In genomic region chr12:101087903-101088302, GRCh38 we compare ENCODE assay signal across 19 cellular contexts.
"Had no signal": no experiment of that assay in that cellular context is flagged by ENCODE, and none has a peak within 500 bp of the region (broad histone marks: within the 10 kb centered on the region; RNA-seq: fewer than 3 reads in every experiment).

No MANE protein-coding gene starts in this region.

- H3K27ac ChIP-seq: ascending aorta, coronary artery, foreskin keratinocyte, right atrium auricular region, testis, upper lobe of right lung had no signal

- H3K27ac Mint-ChIP-seq: nephron, progenitor cell of endocrine pancreas had no signal

- H3K4me3 ChIP-seq: ascending aorta, coronary artery, lung, right atrium auricular region, testis, upper lobe of right lung had no signal

- H3K4me3 Mint-ChIP-seq: activated T-cell treated with anti-CD3 and anti-CD28 coated beads, Interleukin-2, amount 50 U/mL, for 4 hours; nephron had no signal

- DNase-seq: activated CD4-positive, alpha-beta T cell treated with anti-CD3 and anti-CD28 coated beads, Interleukin-2, amount 50 U/mL, for 1 hour; activated CD8-positive, alpha-beta memory T cell treated with anti-CD3 and anti-CD28 coated beads, Interleukin-2, amount 50 U/mL, for 4 hours; activated effector memory CD4-positive, alpha-beta T cell treated with Interleukin-2 at 50 U/mL for 16 hours; activated naive CD4-positive, alpha-beta T cell treated with anti-CD3 and anti-CD28 coated beads, Interleukin-2, amount 50 U/mL, for 16 hours; activated T-cell treated with anti-CD3 and anti-CD28 coated beads, Interleukin-2, amount 50 U/mL, for 4 hours; foreskin keratinocyte; hippocampal formation; midbrain; T1000; testis; upper lobe of right lung had no signal

- H3K27me3 Mint-ChIP-seq: progenitor cell of endocrine pancreas had no signal

- H3K36me3 ChIP-seq: ascending aorta, right atrium auricular region, upper lobe of right lung had no signal

- H3K27me3 ChIP-seq: ascending aorta, foreskin keratinocyte, right atrium auricular region, testis, upper lobe of right lung had no signal

- ATAC-seq: activated CD4-positive, CD25-positive, alpha-beta regulatory T cell treated with anti-CD3 and anti-CD28 coated beads, Interleukin-2, amount 50 U/mL, for 24 hours; activated T-cell treated with anti-CD3 and anti-CD28 coated beads, Interleukin-2, amount 50 U/mL, for 4 hours; foreskin keratinocyte; left lobe of liver; upper lobe of right lung had no signal

- H3K9me3 Mint-ChIP-seq: activated T-cell treated with anti-CD3 and anti-CD28 coated beads, Interleukin-2, amount 50 U/mL, for 4 hours; nephron had no signal

- H3K4me1 ChIP-seq: ascending aorta, foreskin keratinocyte, right atrium auricular region, upper lobe of right lung had no signal

- H3K9me3 ChIP-seq: ascending aorta, right atrium auricular region, testis, upper lobe of right lung had no signal
